Comparison of ENCODE assay signal across 8 cellular contexts in genomic region chr7:87152897-87153641, GRCh38. TPM values are rescaled to one million over a fixed set of nuclear protein-coding genes. Genes with fewer than 3 reads are reported as not detected.
A peak's percentile ranks its signal among the peaks of the same experiment; 100 is the strongest.
DNase-seq lines count a peak whose midpoint lies in the region; FAIRE-seq and TF ChIP-seq lines count a peak whose summit lies in the region.

No MANE protein-coding gene starts in this region.

- no peaks in the 10 kb centered on the region for H3K27me3 Mint-ChIP-seq in activated CD4-positive, alpha-beta memory T cell treated with anti-CD3 and anti-CD28 coated beads for 36 hours

- H3K4ac ChIP-seq in H1 (replicated peaks; ENCODE audit: insufficient read length, low read depth, low read length): peak overlapping the region; percentile 8

- H3K4me1 ChIP-seq in H1 (replicated peaks in 1 of 4; ENCODE audit: control insufficient read depth in 3 of 4, insufficient read depth in 4 of 4, low read length in 3 of 4) (peaks cover 0 to 3% (median 0%) of the 10 kb centered on the region in 4 experiments; a peak in 2 of 7 replicates), mesodermal cell (ENCODE audit: control insufficient read depth, insufficient read depth, low read length, poor library complexity, severe bottlenecking) (peaks cover 9% of the 10 kb centered on the region)

- H3K27me3 ChIP-seq in GM06990 (replicated peaks; ENCODE audit: control insufficient read depth, insufficient read depth, low read length) (no peaks in the 10 kb centered on the region), MG63 (no peaks in the 10 kb centered on the region), H1 (replicated peaks in 1 of 4; ENCODE audit: control insufficient read depth in 3 of 4, extremely low read depth in 1 of 4, insufficient read depth in 3 of 4, low read length in 3 of 4) (no peaks in the 10 kb centered on the region)

- H3K27ac ChIP-seq in H1 (ENCODE audit: low read depth, low read length) (peak overlapping the region; percentile 99), mesodermal cell (ENCODE audit: low read depth, low read length, severe bottlenecking) (peak overlapping the region; percentile 98)

- H3K56ac ChIP-seq in H1 (replicated peaks; ENCODE audit: insufficient read length, low read depth, low read length): peak overlapping the region; percentile 89

- H2BK120ac ChIP-seq in H1 (replicated peaks; ENCODE audit: low read depth, low read length): no peak overlapping the region

- FAIRE-seq in H54 (lab: Jason Lieb, UNC): peak; percentile 20
- no peak for FAIRE-seq in H1 (lab: Jason Lieb, UNC)

- H4K91ac ChIP-seq in H1 (replicated peaks; ENCODE audit: insufficient read length, low read length): no peak overlapping the region

- TF ChIP-seq CTCF in GM06990 (IDR thresholded peaks at IDR 0.05; ENCODE audit: insufficient read depth, low read length, poor library complexity, severe bottlenecking): no peak
- TF ChIP-seq CTCF in H1 (IDR thresholded peaks at IDR 0.05; ENCODE audit: control extremely low read depth in 1 of 3, insufficient read depth in 1 of 3, low read depth in 1 of 3, low read length in 3 of 3): no peak

- H3K36me3 ChIP-seq in GM06990 (ENCODE audit: control insufficient read depth, insufficient read depth, low read length): no peaks in the 10 kb centered on the region
- H3K36me3 ChIP-seq in MG63: peaks cover 12% of the 10 kb centered on the region
- H3K36me3 ChIP-seq in H1 (ENCODE audit: control insufficient read depth in 2 of 4, insufficient read depth in 4 of 4, low read length in 3 of 4): peaks cover 0 to 19% (median 0%) of the 10 kb centered on the region in 4 experiments; a peak in 1 of 8 replicates
- peaks cover 10% of the 10 kb centered on the region for H3K36me3 ChIP-seq in mesodermal cell (ENCODE audit: control insufficient read depth, insufficient read depth, low read length)

- H3K14ac ChIP-seq in H1 (ENCODE audit: insufficient read length): no peak overlapping the region

- H3K4me3 ChIP-seq in GM06990 (replicated peaks; ENCODE audit: low read depth, low read length) (peak overlapping the region; percentile 87), MG63 (peak overlapping the region; percentile 78), H1 (ENCODE audit: extremely low read depth in 1 of 4, insufficient read depth in 2 of 4, low read depth in 3 of 4, low read length in 4 of 4) (peak overlapping the region; percentile 72 to 99 (median 82)), mesodermal cell (ENCODE audit: extremely low read depth, insufficient read depth, low read length, poor library complexity, severe bottlenecking) (peak overlapping the region; percentile 83)

- no peak for DNase-seq in GM06990 (ENCODE audit: extremely low read depth, insufficient read length)
- no peak for DNase-seq in H54 (ENCODE audit: insufficient read length, low spot score)
- DNase-seq in MG63: peak; percentile 3
- peak; percentile 64 for DNase-seq in activated CD4-positive, alpha-beta memory T cell treated with anti-CD3 and anti-CD28 coated beads for 36 hours
- DNase-seq in H1 (ENCODE audit: low read depth in 1 of 2, low spot score in 2 of 2): peak in 1 of 2 experiments; percentile 49
- peak; percentile 8 for DNase-seq in stimulated activated CD8-positive, alpha-beta memory T cell treated with anti-CD3 and anti-CD28 coated beads, Interleukin-7, amount 100 ng/mL, for 24 hours (ENCODE audit: low read depth)
- DNase-seq in NCI-H1436 treated with DMSO at 0.1 percent for 48 hours (lab: John Stamatoyannopoulos, UW): no peak

- H4K8ac ChIP-seq in H1 (ENCODE audit: extremely low read depth, insufficient read depth, low read length): peak overlapping the region; percentile 100; the same call in 1 of the 2 replicates

- TF ChIP-seq EP300 in H1 (IDR thresholded peaks at IDR 0.05; ENCODE audit: borderline replicate concordance in 1 of 2, low read depth in 2 of 2, low read length in 2 of 2): no peak

- H2AK5ac ChIP-seq in H1 (ENCODE audit: low read depth, low read length): no peak overlapping the region

- no peak for TF ChIP-seq POLR2A in H54 (IDR thresholded peaks at IDR 0.05; ENCODE audit: low read depth, low read length)
- no peak for TF ChIP-seq POLR2A in H1 (IDR thresholded peaks at IDR 0.05; ENCODE audit: control extremely low read depth in 1 of 2, low read depth in 2 of 2, low read length in 2 of 2)

- peak overlapping the region; percentile 91 for H3K4me3 Mint-ChIP-seq in activated CD4-positive, alpha-beta memory T cell treated with anti-CD3 and anti-CD28 coated beads for 36 hours

- H2BK12ac ChIP-seq in H1 (ENCODE audit: low read depth, low read length): peak overlapping the region; percentile 7; the same call in 1 of the 2 replicates

- peaks cover 0 to 4% of the 10 kb centered on the region in 2 experiments for H4K20me1 ChIP-seq in H1 (replicated peaks in 1 of 2; ENCODE audit: control insufficient read depth in 1 of 2, insufficient read depth in 2 of 2, low read length in 2 of 2)

- 0% methylated on average over 22 of the region's 25 CpGs; no CpG with 5 or more reads in 1 of the 2 experiments for WGBS in H1 (ENCODE audit: extremely low coverage in 1 of 2, insufficient coverage in 1 of 2, insufficient read length in 1 of 2, insufficient replicate concordance in 2 of 2, low coverage in 1 of 2, low lambda C conversion rate in 2 of 2, missing lambda C conversion rate in 1 of 2), 2 experiments
- WGBS in mesodermal cell (ENCODE audit: insufficient coverage in 2 of 2), 2 experiments: 2% methylated on average over 9 to 15 of the region's 25 CpGs

- peaks cover 32 to 57% of the 10 kb centered on the region in 2 experiments; a peak in 3 of 4 replicates for H3K79me2 ChIP-seq in H1 (ENCODE audit: control insufficient read depth in 1 of 2, insufficient read depth in 2 of 2, low read length in 2 of 2)

- H3K4me2 ChIP-seq in H1 (ENCODE audit: insufficient read depth in 1 of 2, low read depth in 2 of 2, low read length in 2 of 2): peak overlapping the region; percentile 73 to 78

- peak overlapping the region; percentile 88 for H4K5ac ChIP-seq in H1 (ENCODE audit: insufficient read length, low read depth, low read length)

- H3K9me3 ChIP-seq in MG63 (no peaks in the 10 kb centered on the region), H1 (ENCODE audit: insufficient read depth in 2 of 2, low read depth in 1 of 2, low read length in 1 of 2) (no peaks in the 10 kb centered on the region), mesodermal cell (ENCODE audit: control insufficient read depth, low read length) (no peaks in the 10 kb centered on the region)

- H3K23ac ChIP-seq in H1 (ENCODE audit: insufficient read length): no peak overlapping the region

- POLR2A ChIA-PET in activated CD4-positive, alpha-beta memory T cell treated with anti-CD3 and anti-CD28 coated beads for 36 hours (lab: Charles Lee): interaction anchor here (0.5 to 3.8 kb wide), 15 partner anchors 8 to 528 kb away, joined by 3 to 104 read pairs (median 4); partner anchors contain the start of genes CROT, ELAPOR2 and TMEM243
- POLR2A ChIA-PET in H1 (lab: Charles Lee; ENCODE audit: partially characterized antibody): interaction anchor here (0.6 to 4.3 kb wide), 45 partner anchors 9 to 515 kb away, joined by 3 to 40 read pairs (median 3); partner anchors contain the start of genes ELAPOR2 and TMEM243

- peaks cover 23% of the 10 kb centered on the region for H3K36me3 Mint-ChIP-seq in activated CD4-positive, alpha-beta memory T cell treated with anti-CD3 and anti-CD28 coated beads for 36 hours

- no peaks in the 10 kb centered on the region for H3K9me3 Mint-ChIP-seq in activated CD4-positive, alpha-beta memory T cell treated with anti-CD3 and anti-CD28 coated beads for 36 hours

- peak overlapping the region; percentile 95 to 100 (median 98) for H3K9ac ChIP-seq in H1 (replicated peaks in 1 of 4; ENCODE audit: extremely low read depth in 1 of 4, low read depth in 3 of 4, low read length in 3 of 4)

- peak overlapping the region; percentile 99 for H2BK5ac ChIP-seq in H1 (ENCODE audit: low read depth, low read length)

- no peaks in the 10 kb centered on the region for H3K79me1 ChIP-seq in H1 (ENCODE audit: low read depth, low read length)

- no peak overlapping the region for H2BK20ac ChIP-seq in H1 (ENCODE audit: low read length)

- CTCF ChIA-PET in activated CD4-positive, alpha-beta memory T cell treated with anti-CD3 and anti-CD28 coated beads for 36 hours (lab: Charles Lee): interaction anchor here (0.6 to 5.9 kb wide), 12 partner anchors 10 to 262 kb away, joined by 3 to 53 read pairs (median 4); partner anchors contain the start of genes ELAPOR2 and TMEM243
- CTCF ChIA-PET in H1 (lab: Charles Lee; ENCODE audit: partially characterized antibody): interaction anchor here (0.6 to 8.0 kb wide), 7 partner anchors 93 to 307 kb away, joined by 3 to 86 read pairs (median 5); partner anchors contain the start of gene ELAPOR2

- peaks cover 2% of the 10 kb centered on the region; the same call in 1 of the 2 replicates for H3K23me2 ChIP-seq in H1 (ENCODE audit: low read depth, low read length)

- H2AFZ ChIP-seq in H1 (ENCODE audit: low read length): no peak overlapping the region

- H2BK15ac ChIP-seq in H1 (ENCODE audit: low read length): no peak overlapping the region

- peak overlapping the region; percentile 96 for H3K27ac Mint-ChIP-seq in activated CD4-positive, alpha-beta memory T cell treated with anti-CD3 and anti-CD28 coated beads for 36 hours

- TF ChIP-seq RAD21 in H1 (IDR thresholded peaks at IDR 0.05 in 1 of 2, conservative IDR thresholded peaks at IDR 0.05 in 1 of 2; ENCODE audit: low read depth in 2 of 2, low read length in 2 of 2): no peak

- H3K4me1 Mint-ChIP-seq in activated CD4-positive, alpha-beta memory T cell treated with anti-CD3 and anti-CD28 coated beads for 36 hours (ENCODE audit: low read depth): peaks cover 46% of the 10 kb centered on the region

- H3K18ac ChIP-seq in H1 (ENCODE audit: extremely low read depth, low read length): no peak overlapping the region; the same call in 1 of the 2 replicates

- intact Hi-C loops in activated CD4-positive, alpha-beta memory T cell treated with anti-CD3 and anti-CD28 coated beads for 36 hours (cut with micrococcal nuclease): loop anchor here (1.0 to 5.0 kb wide), 11 partner anchors 8 to 724 kb away; partner anchors contain the start of genes CROT, DBF4, ELAPOR2 and SLC25A40

RNA-seq across cellular contexts. Expression of gene DMTF1, which starts 0.8 kb away (rescaled TPM):
- total RNA-seq in MG63 (2014; rRNA removed; shearing (Covaris generic); ENCODE audit: low replicate concordance): 11.2 and 18.6 TPM in 2 replicates
- 10 to 100 TPM; 62.7 to 71.1 TPM for total RNA-seq in activated CD4-positive, alpha-beta memory T cell treated with anti-CD3 and anti-CD28 coated beads for 36 hours
- 76.9 and 86.0 TPM in 2 replicates for total RNA-seq in H1 (2021; fragmentation: NEBNext Ultra II Directional; extraction: Animal tissue kit (Norgen Biotek cat#: 25700))
- polyA plus RNA-seq in H1 (2011; rRNA removed): 70.7 and 115 TPM in 2 replicates
- polyA plus RNA-seq in H1 (2011; cell fraction: cytosol; rRNA removed): 99.6 TPM
- polyA plus RNA-seq in H1 (2011; cell fraction: nucleus; rRNA removed): 185 TPM
- polyA plus RNA-seq in H1 (2012, experiment 1 of 2): 65.1 to 94.7 TPM (median 73.4 TPM) in 4 replicates
- 2.3 TPM for polyA plus RNA-seq in H1 (2012, experiment 2 of 2)
- 91.8 TPM for polyA plus RNA-seq in H1 (2013, experiment 1 of 2)
- polyA plus RNA-seq in H1 (2013, experiment 2 of 2): 76.8 TPM
- polyA minus RNA-seq in H1 (2011; rRNA and poly(A)+ RNA removed): 181 and 185 TPM in 2 replicates
- polyA minus RNA-seq in H1 (2011; cell fraction: cytosol; rRNA and poly(A)+ RNA removed): 67.2 TPM
- 523 TPM for polyA minus RNA-seq in H1 (2011; cell fraction: nucleus; rRNA and poly(A)+ RNA removed)
- 67.2 TPM for polyA plus RNA-seq in mesodermal cell (2013, experiment 1 of 2)
- polyA plus RNA-seq in mesodermal cell (2013, experiment 2 of 2): 67.7 TPM

Comparison
In these comparisons a context has a peak if more than half of its experiments do, and no peak if none do; other contexts are left out.
1. DNase-seq: peak in MG63 (single experiment), activated CD4-positive, alpha-beta memory T cell treated with anti-CD3 and anti-CD28 coated beads for 36 hours (single experiment) and stimulated activated CD8-positive, alpha-beta memory T cell treated with anti-CD3 and anti-CD28 coated beads, Interleukin-7, amount 100 ng/mL, for 24 hours (single experiment); none in GM06990 (single experiment), H54 (single experiment) and NCI-H1436 treated with DMSO at 0.1 percent for 48 hours (single experiment).
2. Peak in every context shown above with its lines, with median percentiles within 50 percentile points of each other: H3K4me3 ChIP-seq.